Comparison of ENCODE assay signal across 8 cellular contexts in genomic region chr20:53623127-53623453, GRCh38. TPM values are rescaled to one million over a fixed set of nuclear protein-coding genes. Genes with fewer than 3 reads are reported as not detected.
DNase-seq lines count a peak whose midpoint lies in the region; ATAC-seq and TF ChIP-seq lines count a peak whose summit lies in the region.

No MANE protein-coding gene starts in this region.

- POLR2A ChIA-PET in OCI-LY7 (lab: Charles Lee), result interaction anchor here (0.5 to 4.4 kb wide), 25 partner anchors 9 to 1500 kb away, joined by 3 to 50 read pairs (median 5); no protein-coding TSS in a partner anchor

- H3K4me3 ChIP-seq in OCI-LY7 (ENCODE audit: low read depth, low read length, poor library complexity, severe bottlenecking) (peak overlapping the region; percentile 49), esophagus muscularis mucosa (peak overlapping the region; percentile 37 to 54 (median 48)), gastrocnemius medialis (peak overlapping the region; percentile 43 to 60 (median 58))

- TF ChIP-seq POLR2A in esophagus muscularis mucosa (IDR thresholded peaks at IDR 0.05; ENCODE audit: low read depth) (no peak), gastrocnemius medialis (IDR thresholded peaks at IDR 0.05) (peak in 1 of 2 donors; percentile 18)

- ATAC-seq in GM18868 (IDR thresholded peaks at IDR 0.05; ENCODE audit: unreplicated experiment), result peak; percentile 4
- ATAC-seq in gastrocnemius medialis, result no peak

- H3K27ac ChIP-seq in OCI-LY7 (ENCODE audit: low read depth, low read length, poor library complexity, severe bottlenecking), result peak overlapping the region; percentile 90
- H3K27ac ChIP-seq in esophagus muscularis mucosa (replicated peaks in 1 of 4), result peak overlapping the region; percentile 77 to 84 (median 82)
- peak overlapping the region; percentile 67 to 88 (median 85) for H3K27ac ChIP-seq in gastrocnemius medialis

- in situ Hi-C loops in gastrocnemius medialis (cut with MboI; ENCODE audit: low sequenced_read_pairs in 4 of 4), result no loop called here

- no peaks in the 10 kb centered on the region for H3K9me3 ChIP-seq in OCI-LY7 (ENCODE audit: low read length)
- H3K9me3 ChIP-seq in esophagus muscularis mucosa, result no peaks in the 10 kb centered on the region
- no peaks in the 10 kb centered on the region for H3K9me3 ChIP-seq in gastrocnemius medialis

- no peaks in the 10 kb centered on the region for H4K20me1 ChIP-seq in OCI-LY7 (ENCODE audit: insufficient read depth, low read length)

- H2AFZ ChIP-seq in OCI-LY7 (ENCODE audit: low read length), result peak overlapping the region; percentile 88

- H3K27me3 ChIP-seq in esophagus muscularis mucosa, result no peaks in the 10 kb centered on the region
- H3K27me3 ChIP-seq in gastrocnemius medialis, result no peaks in the 10 kb centered on the region

- WGBS in esophagus muscularis mucosa, result 0% methylated on average over 3 of the region's 3 CpGs

- intact Hi-C loops in OCI-LY7 (cut with micrococcal nuclease; ENCODE audit: unreplicated experiment), result loop anchor here (2.0 kb wide), 1 partner anchor 28 kb away; no protein-coding TSS in a partner anchor
- intact Hi-C loops in esophagus muscularis mucosa (cut with DNase I), result no loop called here
- intact Hi-C loops in gastrocnemius medialis (cut with DNase I; ENCODE audit: low total_unique reads), result loop anchor here (2.0 to 5.0 kb wide), 3 partner anchors 28 to 41 kb away; no protein-coding TSS in a partner anchor

- CTCF ChIA-PET in OCI-LY7 (lab: Charles Lee; ENCODE audit: unreplicated experiment), result interaction anchor here (0.6 to 2.2 kb wide), 4 partner anchors 12 to 215 kb away, joined by 3 to 7 read pairs (median 4); no protein-coding TSS in a partner anchor

- H3K4me2 ChIP-seq in OCI-LY7 (ENCODE audit: low read length), result peak overlapping the region; percentile 69

- TSS peak; percentile 95 for BruUV-seq in OCI-LY7 (replicated peaks; lab: Mats Ljungman, UMichigan)

- no peaks in the 10 kb centered on the region for H3K9me2 ChIP-seq in OCI-LY7 (ENCODE audit: insufficient read depth, low read length)

- DNase-seq in OCI-LY7 (ENCODE audit: low spot score) (no peak), esophagus muscularis mucosa (ENCODE audit: extremely low spot score) (no peak), gastrocnemius medialis (no peak), AG20443 (ENCODE audit: low spot score) (no peak), C1 segment of cervical spinal cord (lab: John Stamatoyannopoulos, UW) (no peak)
- DNase-seq in central memory CD4-positive, alpha-beta T cell, result no peak
- DNase-seq in activated CD4-positive, alpha-beta T cell treated with anti-CD3 and anti-CD28 coated beads, Interleukin-2, amount 50 U/mL, for 1 hour, result no peak

- H3K79me2 ChIP-seq in OCI-LY7 (ENCODE audit: insufficient read depth, low read depth, low read length), result no peaks in the 10 kb centered on the region

- H3K4me1 ChIP-seq in OCI-LY7 (ENCODE audit: insufficient read depth, low read length, poor library complexity, severe bottlenecking), result peaks cover 79% of the 10 kb centered on the region
- H3K4me1 ChIP-seq in esophagus muscularis mucosa, result peaks cover 29 to 41% (median 38%) of the 10 kb centered on the region in 4 donors
- peaks cover 19 to 27% of the 10 kb centered on the region in 2 donors for H3K4me1 ChIP-seq in gastrocnemius medialis

- TF ChIP-seq CTCF in OCI-LY7 (conservative IDR thresholded peaks at IDR 0.05; ENCODE audit: low read length), result no peak
- TF ChIP-seq CTCF in esophagus muscularis mucosa (IDR thresholded peaks at IDR 0.05), result no peak
- TF ChIP-seq CTCF in gastrocnemius medialis (IDR thresholded peaks at IDR 0.05 in 4 of 5, conservative IDR thresholded peaks at IDR 0.05 in 1 of 5), result no peak

- no peak for TF ChIP-seq EP300 in esophagus muscularis mucosa (IDR thresholded peaks at IDR 0.05)

- H3K36me3 ChIP-seq in OCI-LY7 (ENCODE audit: insufficient read depth, low read length) (no peaks in the 10 kb centered on the region), esophagus muscularis mucosa (no peaks in the 10 kb centered on the region), gastrocnemius medialis (no peaks in the 10 kb centered on the region)

RNA-seq across cellular contexts. Expression of gene ZNF217, which starts 29.5 kb away (rescaled TPM):
- total RNA-seq in OCI-LY7 (2014; rRNA removed; shearing (Covaris generic)), result 35.1 and 39.7 TPM in 2 replicates
- total RNA-seq in OCI-LY7 (2022) (68.4 and 77.0 TPM in 2 replicates), esophagus muscularis mucosa (10 to 100 TPM; 15.4 to 27.3 (median 18.6) TPM), gastrocnemius medialis (1 to 10 TPM; 4.1 to 5.9 (median 4.7) TPM)
